Comparison of ENCODE assay signal across 12 cellular contexts in the genomic region with DNA sequence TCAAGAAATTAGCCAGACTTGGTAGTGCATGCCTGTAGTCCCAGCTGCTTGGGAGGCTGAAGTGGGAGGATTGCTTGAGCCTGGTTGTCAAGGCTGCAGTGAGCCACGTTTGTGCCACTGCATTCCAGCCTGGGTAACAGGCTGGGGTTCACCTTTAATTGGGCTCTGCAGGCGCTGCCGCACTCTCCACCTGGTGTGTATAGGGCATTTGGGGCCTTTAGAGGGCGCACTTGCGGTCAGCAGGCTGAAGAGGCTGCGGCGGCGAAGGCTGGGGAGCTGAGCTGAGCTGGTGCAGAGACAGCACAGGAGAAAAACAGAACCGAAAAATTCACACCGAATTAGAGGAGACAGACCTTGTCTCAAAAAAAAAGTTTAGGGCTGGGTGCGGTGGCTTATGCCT. TPM values are rescaled to one million over a fixed set of nuclear protein-coding genes. Genes with fewer than 3 reads are reported as not detected.
DNase-seq lines count a peak whose midpoint lies in the region; ATAC-seq and TF ChIP-seq lines count a peak whose summit lies in the region.
"Had no signal": no experiment of that assay in that cellular context is flagged by ENCODE, and none has a peak within 500 bp of the region (broad histone marks: within the 10 kb centered on the region; RNA-seq: fewer than 3 reads in every experiment).

No MANE protein-coding gene starts in this region.

- H3K4me3 ChIP-seq in PC-9 (no peak overlapping the region), fibroblast of the aortic adventitia (ENCODE audit: low read depth, low read length) (no peak overlapping the region)
- H3K4me3 ChIP-seq: HAP-1 had no signal

- peaks cover 13% of the 10 kb centered on the region; the same call in 1 of the 2 replicates for H3F3A ChIP-seq in PC-9 (ENCODE audit: insufficient read depth, low read depth)

- H3K27me3 ChIP-seq in PC-9 (ENCODE audit: insufficient read depth, low read depth), result no peaks in the 10 kb centered on the region

- H3K79me2 ChIP-seq in PC-9 (ENCODE audit: low read depth), result no peaks in the 10 kb centered on the region

- H4K20me1 ChIP-seq in PC-9 (ENCODE audit: insufficient read depth), result 0 out of 2 replicates have a peak, but pooled peaks cover under 1% of the 10 kb centered on the region

- no peaks in the 10 kb centered on the region for H3K9me3 Mint-ChIP-seq in activated T-cell treated with anti-CD3 and anti-CD28 coated beads, Interleukin-2, amount 50 U/mL, for 24 hours
- no peaks in the 10 kb centered on the region for H3K9me3 Mint-ChIP-seq in stimulated activated naive B cell treated with anti-CD40 and anti-IgM and Interleukin-4, amounts not matched to agents 10 μg/mL and 1 μg/mL and 100 μg/mL, for 72 hours

- no peak overlapping the region for H3K27ac Mint-ChIP-seq in activated T-cell treated with anti-CD3 and anti-CD28 coated beads, Interleukin-2, amount 50 U/mL, for 24 hours
- no peak overlapping the region for H3K27ac Mint-ChIP-seq in stimulated activated naive B cell treated with anti-CD40 and anti-IgM and Interleukin-4, amounts not matched to agents 10 μg/mL and 1 μg/mL and 100 μg/mL, for 72 hours

- no peaks in the 10 kb centered on the region for H3K4me1 ChIP-seq in PC-9 (replicated peaks; ENCODE audit: insufficient read depth)
- H3K4me1 ChIP-seq: HAP-1 had no signal

- no peak overlapping the region for H3K4me3 Mint-ChIP-seq in activated T-cell treated with anti-CD3 and anti-CD28 coated beads, Interleukin-2, amount 50 U/mL, for 24 hours
- no peak overlapping the region for H3K4me3 Mint-ChIP-seq in stimulated activated naive B cell treated with anti-CD40 and anti-IgM and Interleukin-4, amounts not matched to agents 10 μg/mL and 1 μg/mL and 100 μg/mL, for 72 hours
- H3K4me3 Mint-ChIP-seq: activated naive CD8-positive, alpha-beta T cell had no signal

- POLR2A ChIA-PET in PC-9 (lab: Charles Lee; ENCODE audit: unreplicated experiment), result interaction anchor here (0.6 kb wide), 1 partner anchor 84 kb away, joined by 4 read pairs; no protein-coding TSS in a partner anchor

- DNase-seq in A172 (ENCODE audit: low spot score) (peak; percentile 8), Daoy (ENCODE audit: low read depth) (peak; percentile 19), PC-9 (no peak), fibroblast of the aortic adventitia (ENCODE audit: low read depth) (no peak), AML-193 (lab: John Stamatoyannopoulos, UW) (no peak), NCI-H510A treated with DMSO at 0.1 percent for 48 hours (lab: John Stamatoyannopoulos, UW) (no peak)
- no peak for DNase-seq in activated T-cell treated with anti-CD3 and anti-CD28 coated beads, Interleukin-2, amount 50 U/mL, for 24 hours
- DNase-seq in stimulated activated naive B cell treated with anti-CD40 and anti-IgM and Interleukin-4, amounts not matched to agents 10 μg/mL and 1 μg/mL and 100 μg/mL, for 72 hours, result no peak
- DNase-seq: head of caudate nucleus, KG1 had no signal

- no peaks in the 10 kb centered on the region for H3K9me2 ChIP-seq in PC-9 (ENCODE audit: insufficient read depth)

- H2AFZ ChIP-seq in PC-9, result no peak overlapping the region

- TF ChIP-seq CTCF in PC-9 (conservative IDR thresholded peaks at IDR 0.05) (peak; percentile 54; the same call in 1 of the 2 replicates), fibroblast of the aortic adventitia (IDR thresholded peaks at IDR 0.05; ENCODE audit: insufficient read depth, low read length) (peak; percentile 13)

- no peak overlapping the region for H3K4me2 ChIP-seq in PC-9

- intact Hi-C loops in PC-9 (cut with micrococcal nuclease; ENCODE audit: unreplicated experiment), result loop anchor here (5.0 kb wide), 1 partner anchor 159 kb away; no protein-coding TSS in a partner anchor

- H3K36me3 Mint-ChIP-seq in activated T-cell treated with anti-CD3 and anti-CD28 coated beads, Interleukin-2, amount 50 U/mL, for 24 hours (ENCODE audit: low read depth), result peaks cover 81% of the 10 kb centered on the region
- peaks cover 49 to 63% of the 10 kb centered on the region in 2 donors for H3K36me3 Mint-ChIP-seq in stimulated activated naive B cell treated with anti-CD40 and anti-IgM and Interleukin-4, amounts not matched to agents 10 μg/mL and 1 μg/mL and 100 μg/mL, for 72 hours

- H3K27ac ChIP-seq in PC-9, result no peak overlapping the region

- H3K4me1 Mint-ChIP-seq in activated T-cell treated with anti-CD3 and anti-CD28 coated beads, Interleukin-2, amount 50 U/mL, for 24 hours (ENCODE audit: low read depth), result no peaks in the 10 kb centered on the region
- no peaks in the 10 kb centered on the region for H3K4me1 Mint-ChIP-seq in stimulated activated naive B cell treated with anti-CD40 and anti-IgM and Interleukin-4, amounts not matched to agents 10 μg/mL and 1 μg/mL and 100 μg/mL, for 72 hours

- no peaks in the 10 kb centered on the region for H3K27me3 Mint-ChIP-seq in activated T-cell treated with anti-CD3 and anti-CD28 coated beads, Interleukin-2, amount 50 U/mL, for 24 hours
- H3K27me3 Mint-ChIP-seq in stimulated activated naive B cell treated with anti-CD40 and anti-IgM and Interleukin-4, amounts not matched to agents 10 μg/mL and 1 μg/mL and 100 μg/mL, for 72 hours, result no peaks in the 10 kb centered on the region
- H3K27me3 Mint-ChIP-seq: activated naive CD8-positive, alpha-beta T cell had no signal

- H3K9me3 ChIP-seq in PC-9 (ENCODE audit: insufficient read depth, low read depth), result no peaks in the 10 kb centered on the region
- H3K9me3 ChIP-seq: HAP-1 had no signal

- no TSS peak for BruUV-seq in PC-9 (replicated peaks; lab: Mats Ljungman, UMichigan)

- H3K36me3 ChIP-seq in PC-9 (ENCODE audit: low read depth), result peaks cover 14% of the 10 kb centered on the region

- CTCF ChIA-PET in PC-9 (lab: Charles Lee), result no interaction called here

- no peak for ATAC-seq in stimulated activated naive B cell treated with anti-CD40 and anti-IgM and Interleukin-4, amounts not matched to agents 10 μg/mL and 1 μg/mL and 100 μg/mL, for 72 hours (replicated peaks)

RNA-seq across cellular contexts. Expression of a gene that starts 31.2 kb away (rescaled TPM):
- 90.1 and 96.2 TPM in 2 replicates for total RNA-seq in A172 (2014; rRNA removed; shearing (Covaris generic))
- 89.8 and 91.9 TPM in 2 replicates for total RNA-seq in Daoy (2014; rRNA removed; shearing (Covaris generic))
- total RNA-seq in PC-9 (2021) (51.6 and 60.5 TPM in 2 replicates), fibroblast of the aortic adventitia (ENCODE audit: low replicate concordance) (22.0 and 50.8 TPM in 2 replicates)

Comparison
In these comparisons a context has a peak if more than half of its experiments do, and no peak if none do; other contexts are left out.
1. DNase-seq: peak in A172 (single experiment) and Daoy (single experiment); none in PC-9 (0 of 2), fibroblast of the aortic adventitia (single experiment), AML-193 (0 of 2), NCI-H510A treated with DMSO at 0.1 percent for 48 hours (single experiment), activated T-cell treated with anti-CD3 and anti-CD28 coated beads, Interleukin-2, amount 50 U/mL, for 24 hours (single experiment) and stimulated activated naive B cell treated with anti-CD40 and anti-IgM and Interleukin-4, amounts not matched to agents 10 μg/mL and 1 μg/mL and 100 μg/mL, for 72 hours (single experiment).